ENCODE assay signal across 19 cellular contexts in the genomic region with DNA sequence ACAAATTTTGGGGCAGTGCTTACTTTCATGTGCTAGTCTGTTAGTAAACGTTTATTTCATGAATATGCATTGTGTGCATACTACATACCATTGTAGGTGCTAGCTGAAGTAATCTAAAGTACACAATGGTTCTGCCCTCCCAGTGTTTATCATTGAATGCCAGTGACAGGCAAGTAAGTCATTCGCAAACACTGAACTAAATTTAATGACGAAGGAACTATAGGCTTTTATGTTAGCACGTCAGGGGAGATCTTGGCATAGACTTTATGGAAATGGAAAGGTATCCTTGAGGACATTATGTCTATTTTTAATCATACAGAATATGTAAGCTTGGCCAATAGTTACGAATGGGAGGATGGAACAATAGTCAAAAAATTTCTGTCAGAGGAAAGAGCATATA.
DNase-seq lines count a peak whose midpoint lies in the region; ATAC-seq, FAIRE-seq and TF ChIP-seq lines count a peak whose summit lies in the region.
"Had no signal": no experiment of that assay in that cellular context is flagged by ENCODE, and none has a peak within 500 bp of the region (broad histone marks: within the 10 kb centered on the region; RNA-seq: fewer than 3 reads in every experiment).

No MANE protein-coding gene starts in this region.

- TF ChIP-seq CTCF in HepG2 (CRISPR knock-in tag; IDR thresholded peaks at IDR 0.05): no peak
- no peak for TF ChIP-seq CTCF in right lobe of liver (IDR thresholded peaks at IDR 0.05)
- no peak for TF ChIP-seq CTCF in mesothelial cell of epicardium (IDR thresholded peaks at IDR 0.05; ENCODE audit: unreplicated experiment)

- no peak overlapping the region for H3K27ac ChIP-seq in HepG2 (ENCODE audit: extremely low read length, insufficient read depth, low read length)
- H3K27ac ChIP-seq in right lobe of liver: no peak overlapping the region
- H3K27ac ChIP-seq: 22Rv1, GM23248, Peyer's patch, SK-N-MC had no signal

- no peaks in the 10 kb centered on the region for H4K20me1 ChIP-seq in HepG2 (ENCODE audit: insufficient read depth, low read length)

- H2AFZ ChIP-seq in HepG2 (ENCODE audit: low read length): no peak overlapping the region
- H2AFZ ChIP-seq: GM23248 had no signal

- in situ Hi-C loops in HepG2 (cut with HindIII; ENCODE audit: extremely low pct_ligation_motif_present, low pct_unique_long_range_greater_than_20kb): no loop called here

- H3K36me3 Mint-ChIP-seq in mesothelial cell of epicardium: no peaks in the 10 kb centered on the region
- H3K36me3 Mint-ChIP-seq: CD14-positive monocyte had no signal

- peaks cover 10% of the 10 kb centered on the region for H3K9me3 Mint-ChIP-seq in mesothelial cell of epicardium

- H3K9ac ChIP-seq in HepG2 (ENCODE audit: insufficient read depth, low read depth, low read length): no peak overlapping the region
- H3K9ac ChIP-seq: GM23248 had no signal

- no peaks in the 10 kb centered on the region for H3K27me3 Mint-ChIP-seq in mesothelial cell of epicardium (ENCODE audit: low read depth)

- H3K4me3 Mint-ChIP-seq in mesothelial cell of epicardium: no peak overlapping the region
- H3K4me3 Mint-ChIP-seq: CD14-positive monocyte had no signal

- peaks cover 4% of the 10 kb centered on the region; the same call in 1 of the 2 replicates for H3K9me3 ChIP-seq in HepG2 (ENCODE audit: low read length)
- no peaks in the 10 kb centered on the region for H3K9me3 ChIP-seq in right lobe of liver
- H3K9me3 ChIP-seq: HAP-1, Peyer's patch had no signal

- no peak overlapping the region for H3K27ac Mint-ChIP-seq in mesothelial cell of epicardium
- H3K27ac Mint-ChIP-seq: CD14-positive monocyte had no signal

- CTCF ChIA-PET in HepG2 (lab: Yijun Ruan, JAX; ENCODE audit: low intra/inter-chr PET ratio, low total read pairs): no interaction called here

- TF ChIP-seq POLR2A in HepG2 (IDR thresholded peaks at IDR 0.05; ENCODE audit: insufficient read depth in 1 of 2, low read depth in 2 of 2, low read length in 2 of 2) (no peak), right lobe of liver (IDR thresholded peaks at IDR 0.05) (no peak)

- H3K36me3 ChIP-seq in HepG2 (replicated peaks in 1 of 2; ENCODE audit: control insufficient read depth in 1 of 2, insufficient read depth in 2 of 2, low read length in 2 of 2): no peaks in the 10 kb centered on the region
- no peaks in the 10 kb centered on the region for H3K36me3 ChIP-seq in right lobe of liver
- H3K36me3 ChIP-seq: HAP-1, Peyer's patch had no signal

- H3K27me3 ChIP-seq in HepG2 (ENCODE audit: control insufficient read depth in 1 of 2, insufficient read depth in 2 of 2, low read length in 2 of 2) (no peaks in the 10 kb centered on the region), right lobe of liver (no peaks in the 10 kb centered on the region)
- H3K27me3 ChIP-seq: Peyer's patch had no signal

- FAIRE-seq in HepG2 (lab: Jason Lieb, UNC): no peak
- FAIRE-seq: GM12891, GM19239 had no signal

- H3K4me1 ChIP-seq in HepG2 (ENCODE audit: insufficient read depth, low read length): no peaks in the 10 kb centered on the region
- H3K4me1 ChIP-seq in right lobe of liver: no peaks in the 10 kb centered on the region
- H3K4me1 ChIP-seq: HAP-1, Peyer's patch had no signal

- DNase-seq in DMS153 (lab: John Stamatoyannopoulos, UW) (peak; percentile 53), DMS153 treated with DMSO at 0.1 percent for 48 hours (lab: John Stamatoyannopoulos, UW; ENCODE audit: unreplicated experiment) (no peak), HepG2 (ENCODE audit: low spot score) (peak; percentile 4), right lobe of liver (no peak), NCI-H774 (lab: John Stamatoyannopoulos, UW) (peak; percentile 70), DMS114 treated with DMSO at 0.1 percent for 48 hours (lab: John Stamatoyannopoulos, UW; ENCODE audit: unreplicated experiment) (no peak), mesothelial cell of epicardium (ENCODE audit: low spot score in 2 of 2, unreplicated experiment in 2 of 2) (no peak)
- DNase-seq: GM23248, KBM-7, NCI-H2171 treated with DMSO at 0.1 percent for 48 hours, Peyer's patch had no signal

- H3K4me3 ChIP-seq in HepG2 (replicated peaks in 1 of 3; ENCODE audit: insufficient read depth in 1 of 3, low read depth in 2 of 3, low read length in 3 of 3) (no peak overlapping the region), right lobe of liver (no peak overlapping the region)
- H3K4me3 ChIP-seq: GM23248, HAP-1, Peyer's patch, SK-N-MC had no signal

- ATAC-seq in HepG2 (no peak), right lobe of liver (no peak), HG03039 (IDR thresholded peaks at IDR 0.05; ENCODE audit: unreplicated experiment) (no peak)
- ATAC-seq: Right ventricle myocardium inferior had no signal

- H3K4me2 ChIP-seq in HepG2 (ENCODE audit: low read depth, low read length): no peak overlapping the region

- POLR2A ChIA-PET in HepG2 (lab: Yijun Ruan, JAX): no interaction called here

- no TSS peak for BruUV-seq in HepG2 (replicated peaks; lab: Mats Ljungman, UMichigan)

- WGBS in HepG2 (ENCODE audit: low lambda C conversion rate): 51% methylated on average over 5 of the region's 5 CpGs
- 23% methylated on average over 5 of the region's 5 CpGs for WGBS in right lobe of liver (ENCODE audit: insufficient coverage, low coverage, low lambda C conversion rate, missing lambda C conversion rate)

- intact Hi-C loops in HepG2 (cut with micrococcal nuclease; ENCODE audit: unreplicated experiment) (no loop called here), right lobe of liver (cut with DNase I) (no loop called here)

- H3K4me1 Mint-ChIP-seq in mesothelial cell of epicardium: no peaks in the 10 kb centered on the region
- H3K4me1 Mint-ChIP-seq: CD14-positive monocyte had no signal

- H3K79me2 ChIP-seq in HepG2 (ENCODE audit: insufficient read depth, low read length): no peaks in the 10 kb centered on the region

- TF ChIP-seq RAD21 in HepG2 (CRISPR knock-in tag; IDR thresholded peaks at IDR 0.05): no peak

- no peak for TF ChIP-seq EP300 in HepG2 (IDR thresholded peaks at IDR 0.05; ENCODE audit: low read depth in 2 of 2, low read length in 2 of 2)
- no peak for TF ChIP-seq EP300 in HepG2 (CRISPR knock-in tag; IDR thresholded peaks at IDR 0.05; ENCODE audit: borderline replicate concordance)

TF ChIP-seq in HepG2, 621 proteins besides CTCF, POLR2A, EP300 and RAD21:
- TF ChIP-seq NBN (conservative IDR thresholded peaks at IDR 0.05) (no peak), TP53 (CRISPR knock-in tag; conservative IDR thresholded peaks at IDR 0.05) (no peak), ZNF33A (CRISPR knock-in tag; IDR thresholded peaks at IDR 0.05; ENCODE audit: borderline replicate concordance) (no peak), YEATS4 (CRISPR knock-in tag; IDR thresholded peaks at IDR 0.05; ENCODE audit: borderline replicate concordance) (no peak), ZNF691 (CRISPR knock-in tag; IDR thresholded peaks at IDR 0.05; ENCODE audit: borderline replicate concordance, low read depth) (no peak), ZFP90 (CRISPR knock-in tag; IDR thresholded peaks at IDR 0.05; ENCODE audit: borderline replicate concordance) (no peak)

Comparison
In these comparisons a context has a peak if more than half of its experiments do, and no peak if none do; other contexts are left out.
1. DNase-seq: peak in DMS153 (single experiment), HepG2 (single experiment) and NCI-H774 (single experiment); none in DMS153 treated with DMSO at 0.1 percent for 48 hours (single experiment), right lobe of liver (0 of 3), DMS114 treated with DMSO at 0.1 percent for 48 hours (single experiment) and mesothelial cell of epicardium (0 of 2).